Comparison of ENCODE assay signal across 23 cellular contexts in genomic region chr18:13492314-13492713, GRCh38.
"Had no signal": no experiment of that assay in that cellular context is flagged by ENCODE, and none has a peak within 500 bp of the region (broad histone marks: within the 10 kb centered on the region; RNA-seq: fewer than 3 reads in every experiment).

No MANE protein-coding gene starts in this region.

- H3K9ac ChIP-seq: KMS-11 had no signal

- H3K9me3 Mint-ChIP-seq: activated CD4-positive, alpha-beta memory T cell treated with anti-CD3 and anti-CD28 coated beads, Interleukin-2, amount 10 ng/mL, durations not matched to agents 7 days and 5 days; activated naive CD4-positive, alpha-beta T cell treated with anti-CD3 and anti-CD28 coated beads, Interleukin-2, amount 10 ng/mL, durations not matched to agents 7 days and 5 days; activated naive CD8-positive, alpha-beta T cell treated with anti-CD3 and anti-CD28 coated beads for 36 hours; activated T-cell treated with anti-CD3 and anti-CD28 coated beads, Interleukin-2, amount 50 U/mL, for 72 hours; activated T-helper 2 cell treated with anti-CD3 and anti-CD28 coated beads, Interferon-gamma antibody, Interleukin-2, Interleukin-4, amounts not matched to agents 10 μg/mL and 5 μg/mL and 100 μg/mL, durations not matched to agents 14 hours and 24 hours and 36 hours; T-cell had no signal

- H3K4me3 Mint-ChIP-seq: activated CD4-positive, alpha-beta memory T cell treated with anti-CD3 and anti-CD28 coated beads, Interleukin-2, amount 10 ng/mL, durations not matched to agents 7 days and 5 days; activated CD4-positive, alpha-beta T cell treated with anti-CD3 and anti-CD28 coated beads for 36 hours; activated naive CD4-positive, alpha-beta T cell treated with anti-CD3 and anti-CD28 coated beads, Interleukin-2, amount 10 ng/mL, durations not matched to agents 7 days and 5 days; activated naive CD8-positive, alpha-beta T cell treated with anti-CD3 and anti-CD28 coated beads for 36 hours; activated T-cell treated with anti-CD3 and anti-CD28 coated beads, Interleukin-2, amount 50 U/mL, for 72 hours; T-cell had no signal

- H3K27ac ChIP-seq: KMS-11, SK-N-MC, VCaP had no signal

- H3K4me3 ChIP-seq: SK-N-MC had no signal

- ATAC-seq: activated CD4-positive, alpha-beta T cell treated with anti-CD3 and anti-CD28 coated beads for 36 hours; activated T-cell treated with anti-CD3 and anti-CD28 coated beads, Interleukin-2, amount 50 U/mL, for 72 hours; Panc1; Right ventricle myocardium inferior; T-cell had no signal

- H3K27me3 Mint-ChIP-seq: activated CD4-positive, alpha-beta memory T cell treated with anti-CD3 and anti-CD28 coated beads, Interleukin-2, amount 10 ng/mL, durations not matched to agents 7 days and 5 days; activated CD4-positive, alpha-beta T cell treated with anti-CD3 and anti-CD28 coated beads for 36 hours; activated naive CD4-positive, alpha-beta T cell treated with anti-CD3 and anti-CD28 coated beads, Interleukin-2, amount 10 ng/mL, durations not matched to agents 7 days and 5 days; activated naive CD8-positive, alpha-beta T cell treated with anti-CD3 and anti-CD28 coated beads for 36 hours; T-cell had no signal

- H3K4me2 ChIP-seq: KMS-11 had no signal

- H3K27ac Mint-ChIP-seq: activated CD4-positive, alpha-beta memory T cell treated with anti-CD3 and anti-CD28 coated beads, Interleukin-2, amount 10 ng/mL, durations not matched to agents 7 days and 5 days; activated CD4-positive, alpha-beta T cell treated with anti-CD3 and anti-CD28 coated beads for 36 hours; activated naive CD4-positive, alpha-beta T cell treated with anti-CD3 and anti-CD28 coated beads, Interleukin-2, amount 10 ng/mL, durations not matched to agents 7 days and 5 days; activated naive CD8-positive, alpha-beta T cell treated with anti-CD3 and anti-CD28 coated beads for 36 hours; activated T-cell treated with anti-CD3 and anti-CD28 coated beads, Interleukin-2, amount 50 U/mL, for 72 hours; activated T-helper 2 cell treated with anti-CD3 and anti-CD28 coated beads, Interferon-gamma antibody, Interleukin-2, Interleukin-4, amounts not matched to agents 10 μg/mL and 5 μg/mL and 100 μg/mL, durations not matched to agents 14 hours and 24 hours and 36 hours had no signal

- DNase-seq: activated CD4-positive, alpha-beta memory T cell treated with anti-CD3 and anti-CD28 coated beads, Interleukin-2, amount 10 ng/mL, durations not matched to agents 7 days and 5 days; activated CD4-positive, alpha-beta T cell treated with anti-CD3 and anti-CD28 coated beads for 36 hours; activated CD4-positive, alpha-beta T cell treated with anti-CD3 and anti-CD28 coated beads, Interleukin-2, amount 50 U/mL, for 1 hour; activated gamma-delta T cell treated with Interleukin-2 at 50 U/mL for 16 hours; activated naive CD4-positive, alpha-beta T cell treated with anti-CD3 and anti-CD28 coated beads, Interleukin-2, amount 10 ng/mL, durations not matched to agents 7 days and 5 days; activated naive CD8-positive, alpha-beta T cell treated with anti-CD3 and anti-CD28 coated beads for 36 hours; activated T-cell treated with anti-CD3 and anti-CD28 coated beads, Interleukin-2, amount 50 U/mL, for 72 hours; NCI-H1105; NCI-H1436 treated with DMSO at 0.1 percent for 48 hours; NCI-H187; NCI-H2081; NCI-H510A treated with DMSO at 0.1 percent for 48 hours; NCI-H774; NK-92 treated with Interleukin-12 subunit alpha and Interleukin-12 subunit beta, amount 100 ng/mL, for 24 hours; OCI-M1; RPMI8226; T-cell had no signal
